1 cellular context compared by ENCODE assay signal in the genomic region with DNA sequence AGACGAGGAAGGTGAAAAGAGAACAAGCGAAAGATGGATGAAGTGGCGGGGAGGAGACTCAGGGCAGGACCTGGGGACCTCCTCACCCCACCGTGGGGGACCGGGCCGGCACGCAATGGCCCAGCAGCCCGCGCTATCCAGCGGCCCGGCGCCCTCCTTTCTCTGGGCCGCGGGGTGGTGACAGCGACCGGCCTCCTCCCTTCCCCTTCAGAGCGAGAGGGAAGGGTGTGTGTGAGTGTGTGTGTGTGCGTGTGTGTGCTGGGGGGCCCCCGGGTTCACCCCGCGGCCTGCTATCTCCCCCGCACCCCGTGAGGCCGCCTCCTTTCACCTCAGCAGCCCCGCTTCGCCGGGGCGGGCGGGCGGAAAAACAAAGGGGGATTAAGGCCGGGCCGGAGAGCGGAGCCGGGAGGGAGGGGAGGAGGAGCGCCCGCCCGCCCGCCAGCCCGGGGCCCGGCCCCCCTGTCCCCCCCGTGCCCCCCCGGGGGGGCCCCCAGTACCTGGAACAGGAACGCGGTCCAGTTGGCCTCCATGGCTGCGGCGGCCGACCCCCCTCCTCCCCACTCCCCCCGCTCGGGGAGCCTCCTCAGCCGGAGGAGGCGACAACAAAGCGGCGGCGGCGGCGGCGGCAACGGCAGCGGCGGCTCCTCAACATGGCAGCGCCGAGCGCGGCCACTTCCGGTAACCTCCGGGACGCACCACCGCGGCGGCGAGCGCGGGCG.
TF ChIP-seq lines count a peak whose summit lies in the region.

A gene with protein sequence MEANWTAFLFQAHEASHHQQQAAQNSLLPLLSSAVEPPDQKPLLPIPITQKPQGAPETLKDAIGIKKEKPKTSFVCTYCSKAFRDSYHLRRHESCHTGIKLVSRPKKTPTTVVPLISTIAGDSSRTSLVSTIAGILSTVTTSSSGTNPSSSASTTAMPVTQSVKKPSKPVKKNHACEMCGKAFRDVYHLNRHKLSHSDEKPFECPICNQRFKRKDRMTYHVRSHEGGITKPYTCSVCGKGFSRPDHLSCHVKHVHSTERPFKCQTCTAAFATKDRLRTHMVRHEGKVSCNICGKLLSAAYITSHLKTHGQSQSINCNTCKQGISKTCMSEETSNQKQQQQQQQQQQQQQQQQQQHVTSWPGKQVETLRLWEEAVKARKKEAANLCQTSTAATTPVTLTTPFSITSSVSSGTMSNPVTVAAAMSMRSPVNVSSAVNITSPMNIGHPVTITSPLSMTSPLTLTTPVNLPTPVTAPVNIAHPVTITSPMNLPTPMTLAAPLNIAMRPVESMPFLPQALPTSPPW (minus strand): TSS at position 673 of the 719 bp plus-strand sequence. CDS start 143 bp downstream, at position 530.

TF ChIP-seq in K562, 482 proteins besides CTCF, POLR2A, EP300 and RAD21 (continued from another document and continues in another):
- TF ChIP-seq, protein P1, sequence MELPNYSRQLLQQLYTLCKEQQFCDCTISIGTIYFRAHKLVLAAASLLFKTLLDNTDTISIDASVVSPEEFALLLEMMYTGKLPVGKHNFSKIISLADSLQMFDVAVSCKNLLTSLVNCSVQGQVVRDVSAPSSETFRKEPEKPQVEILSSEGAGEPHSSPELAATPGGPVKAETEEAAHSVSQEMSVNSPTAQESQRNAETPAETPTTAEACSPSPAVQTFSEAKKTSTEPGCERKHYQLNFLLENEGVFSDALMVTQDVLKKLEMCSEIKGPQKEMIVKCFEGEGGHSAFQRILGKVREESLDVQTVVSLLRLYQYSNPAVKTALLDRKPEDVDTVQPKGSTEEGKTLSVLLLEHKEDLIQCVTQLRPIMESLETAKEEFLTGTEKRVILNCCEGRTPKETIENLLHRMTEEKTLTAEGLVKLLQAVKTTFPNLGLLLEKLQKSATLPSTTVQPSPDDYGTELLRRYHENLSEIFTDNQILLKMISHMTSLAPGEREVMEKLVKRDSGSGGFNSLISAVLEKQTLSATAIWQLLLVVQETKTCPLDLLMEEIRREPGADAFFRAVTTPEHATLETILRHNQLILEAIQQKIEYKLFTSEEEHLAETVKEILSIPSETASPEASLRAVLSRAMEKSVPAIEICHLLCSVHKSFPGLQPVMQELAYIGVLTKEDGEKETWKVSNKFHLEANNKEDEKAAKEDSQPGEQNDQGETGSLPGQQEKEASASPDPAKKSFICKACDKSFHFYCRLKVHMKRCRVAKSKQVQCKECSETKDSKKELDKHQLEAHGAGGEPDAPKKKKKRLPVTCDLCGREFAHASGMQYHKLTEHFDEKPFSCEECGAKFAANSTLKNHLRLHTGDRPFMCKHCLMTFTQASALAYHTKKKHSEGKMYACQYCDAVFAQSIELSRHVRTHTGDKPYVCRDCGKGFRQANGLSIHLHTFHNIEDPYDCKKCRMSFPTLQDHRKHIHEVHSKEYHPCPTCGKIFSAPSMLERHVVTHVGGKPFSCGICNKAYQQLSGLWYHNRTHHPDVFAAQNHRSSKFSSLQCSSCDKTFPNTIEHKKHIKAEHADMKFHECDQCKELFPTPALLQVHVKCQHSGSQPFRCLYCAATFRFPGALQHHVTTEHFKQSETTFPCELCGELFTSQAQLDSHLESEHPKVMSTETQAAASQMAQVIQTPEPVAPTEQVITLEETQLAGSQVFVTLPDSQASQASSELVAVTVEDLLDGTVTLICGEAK (IDR thresholded peaks at IDR 0.05), result 0 out of 2 replicates have a peak, but pooled peaks have one; percentile 13
- TF ChIP-seq, protein P1 (CRISPR knock-in tag; IDR thresholded peaks at IDR 0.05), result no peak
- TF ChIP-seq NONO (IDR thresholded peaks at IDR 0.05; ENCODE audit: low read depth in 2 of 2, low read length in 1 of 2), result peak in 1 of 2 experiments; percentile 34; a peak in 1 of 4 replicates
- TF ChIP-seq, protein P2, sequence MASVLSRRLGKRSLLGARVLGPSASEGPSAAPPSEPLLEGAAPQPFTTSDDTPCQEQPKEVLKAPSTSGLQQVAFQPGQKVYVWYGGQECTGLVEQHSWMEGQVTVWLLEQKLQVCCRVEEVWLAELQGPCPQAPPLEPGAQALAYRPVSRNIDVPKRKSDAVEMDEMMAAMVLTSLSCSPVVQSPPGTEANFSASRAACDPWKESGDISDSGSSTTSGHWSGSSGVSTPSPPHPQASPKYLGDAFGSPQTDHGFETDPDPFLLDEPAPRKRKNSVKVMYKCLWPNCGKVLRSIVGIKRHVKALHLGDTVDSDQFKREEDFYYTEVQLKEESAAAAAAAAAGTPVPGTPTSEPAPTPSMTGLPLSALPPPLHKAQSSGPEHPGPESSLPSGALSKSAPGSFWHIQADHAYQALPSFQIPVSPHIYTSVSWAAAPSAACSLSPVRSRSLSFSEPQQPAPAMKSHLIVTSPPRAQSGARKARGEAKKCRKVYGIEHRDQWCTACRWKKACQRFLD (CRISPR knock-in tag; IDR thresholded peaks at IDR 0.05), result no peak
- TF ChIP-seq LCOR (CRISPR knock-in tag; IDR thresholded peaks at IDR 0.05), result peak; percentile 56; the same call in 1 of the 2 replicates
- peak; percentile 92 for TF ChIP-seq GABPA (tag; conservative IDR thresholded peaks at IDR 0.05; ENCODE audit: low read depth)
- TF ChIP-seq GTF2F1 (IDR thresholded peaks at IDR 0.05; ENCODE audit: low read depth, low read length), result no peak
- TF ChIP-seq ZNF212 (CRISPR knock-in tag; IDR thresholded peaks at IDR 0.05), result no peak
- 0 out of 2 replicates have a peak, but pooled peaks have one; percentile 25 for TF ChIP-seq LARP7 (IDR thresholded peaks at IDR 0.05)
- TF ChIP-seq, protein P3, sequence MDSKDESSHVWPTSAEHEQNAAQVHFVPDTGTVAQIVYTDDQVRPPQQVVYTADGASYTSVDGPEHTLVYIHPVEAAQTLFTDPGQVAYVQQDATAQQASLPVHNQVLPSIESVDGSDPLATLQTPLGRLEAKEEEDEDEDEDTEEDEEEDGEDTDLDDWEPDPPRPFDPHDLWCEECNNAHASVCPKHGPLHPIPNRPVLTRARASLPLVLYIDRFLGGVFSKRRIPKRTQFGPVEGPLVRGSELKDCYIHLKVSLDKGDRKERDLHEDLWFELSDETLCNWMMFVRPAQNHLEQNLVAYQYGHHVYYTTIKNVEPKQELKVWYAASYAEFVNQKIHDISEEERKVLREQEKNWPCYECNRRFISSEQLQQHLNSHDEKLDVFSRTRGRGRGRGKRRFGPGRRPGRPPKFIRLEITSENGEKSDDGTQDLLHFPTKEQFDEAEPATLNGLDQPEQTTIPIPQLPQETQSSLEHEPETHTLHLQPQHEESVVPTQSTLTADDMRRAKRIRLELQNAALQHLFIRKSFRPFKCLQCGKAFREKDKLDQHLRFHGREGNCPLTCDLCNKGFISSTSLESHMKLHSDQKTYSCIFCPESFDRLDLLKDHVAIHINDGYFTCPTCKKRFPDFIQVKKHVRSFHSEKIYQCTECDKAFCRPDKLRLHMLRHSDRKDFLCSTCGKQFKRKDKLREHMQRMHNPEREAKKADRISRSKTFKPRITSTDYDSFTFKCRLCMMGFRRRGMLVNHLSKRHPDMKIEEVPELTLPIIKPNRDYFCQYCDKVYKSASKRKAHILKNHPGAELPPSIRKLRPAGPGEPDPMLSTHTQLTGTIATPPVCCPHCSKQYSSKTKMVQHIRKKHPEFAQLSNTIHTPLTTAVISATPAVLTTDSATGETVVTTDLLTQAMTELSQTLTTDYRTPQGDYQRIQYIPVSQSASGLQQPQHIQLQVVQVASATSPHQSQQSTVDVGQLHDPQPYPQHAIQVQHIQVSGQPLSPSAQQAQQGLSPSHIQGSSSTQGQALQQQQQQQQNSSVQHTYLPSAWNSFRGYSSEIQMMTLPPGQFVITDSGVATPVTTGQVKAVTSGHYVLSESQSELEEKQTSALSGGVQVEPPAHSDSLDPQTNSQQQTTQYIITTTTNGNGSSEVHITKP (IDR thresholded peaks at IDR 0.05; ENCODE audit: partially characterized antibody), result peak; percentile 59
- TF ChIP-seq POLR2G (IDR thresholded peaks at IDR 0.05; ENCODE audit: low read depth, low read length), result peak; percentile 90
- 0 out of 2 replicates have a peak, but pooled peaks have one; percentile 29 for TF ChIP-seq L3MBTL2 (IDR thresholded peaks at IDR 0.05)
- TF ChIP-seq TSC22D4 (tag; IDR thresholded peaks at IDR 0.05), result no peak
- TF ChIP-seq, protein P4, sequence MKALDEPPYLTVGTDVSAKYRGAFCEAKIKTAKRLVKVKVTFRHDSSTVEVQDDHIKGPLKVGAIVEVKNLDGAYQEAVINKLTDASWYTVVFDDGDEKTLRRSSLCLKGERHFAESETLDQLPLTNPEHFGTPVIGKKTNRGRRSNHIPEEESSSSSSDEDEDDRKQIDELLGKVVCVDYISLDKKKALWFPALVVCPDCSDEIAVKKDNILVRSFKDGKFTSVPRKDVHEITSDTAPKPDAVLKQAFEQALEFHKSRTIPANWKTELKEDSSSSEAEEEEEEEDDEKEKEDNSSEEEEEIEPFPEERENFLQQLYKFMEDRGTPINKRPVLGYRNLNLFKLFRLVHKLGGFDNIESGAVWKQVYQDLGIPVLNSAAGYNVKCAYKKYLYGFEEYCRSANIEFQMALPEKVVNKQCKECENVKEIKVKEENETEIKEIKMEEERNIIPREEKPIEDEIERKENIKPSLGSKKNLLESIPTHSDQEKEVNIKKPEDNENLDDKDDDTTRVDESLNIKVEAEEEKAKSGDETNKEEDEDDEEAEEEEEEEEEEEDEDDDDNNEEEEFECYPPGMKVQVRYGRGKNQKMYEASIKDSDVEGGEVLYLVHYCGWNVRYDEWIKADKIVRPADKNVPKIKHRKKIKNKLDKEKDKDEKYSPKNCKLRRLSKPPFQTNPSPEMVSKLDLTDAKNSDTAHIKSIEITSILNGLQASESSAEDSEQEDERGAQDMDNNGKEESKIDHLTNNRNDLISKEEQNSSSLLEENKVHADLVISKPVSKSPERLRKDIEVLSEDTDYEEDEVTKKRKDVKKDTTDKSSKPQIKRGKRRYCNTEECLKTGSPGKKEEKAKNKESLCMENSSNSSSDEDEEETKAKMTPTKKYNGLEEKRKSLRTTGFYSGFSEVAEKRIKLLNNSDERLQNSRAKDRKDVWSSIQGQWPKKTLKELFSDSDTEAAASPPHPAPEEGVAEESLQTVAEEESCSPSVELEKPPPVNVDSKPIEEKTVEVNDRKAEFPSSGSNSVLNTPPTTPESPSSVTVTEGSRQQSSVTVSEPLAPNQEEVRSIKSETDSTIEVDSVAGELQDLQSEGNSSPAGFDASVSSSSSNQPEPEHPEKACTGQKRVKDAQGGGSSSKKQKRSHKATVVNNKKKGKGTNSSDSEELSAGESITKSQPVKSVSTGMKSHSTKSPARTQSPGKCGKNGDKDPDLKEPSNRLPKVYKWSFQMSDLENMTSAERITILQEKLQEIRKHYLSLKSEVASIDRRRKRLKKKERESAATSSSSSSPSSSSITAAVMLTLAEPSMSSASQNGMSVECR (CRISPR knock-in tag; IDR thresholded peaks at IDR 0.05), result 0 out of 2 replicates have a peak, but pooled peaks have one; percentile 41
- TF ChIP-seq, protein P5, sequence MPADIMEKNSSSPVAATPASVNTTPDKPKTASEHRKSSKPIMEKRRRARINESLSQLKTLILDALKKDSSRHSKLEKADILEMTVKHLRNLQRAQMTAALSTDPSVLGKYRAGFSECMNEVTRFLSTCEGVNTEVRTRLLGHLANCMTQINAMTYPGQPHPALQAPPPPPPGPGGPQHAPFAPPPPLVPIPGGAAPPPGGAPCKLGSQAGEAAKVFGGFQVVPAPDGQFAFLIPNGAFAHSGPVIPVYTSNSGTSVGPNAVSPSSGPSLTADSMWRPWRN (IDR thresholded peaks at IDR 0.05; ENCODE audit: low read depth), result no peak; the same call in 1 of the 2 replicates
- peak; percentile 56 for TF ChIP-seq PRPF4 (IDR thresholded peaks at IDR 0.05; ENCODE audit: insufficient read depth, low read depth, low read length, poor library complexity, severe bottlenecking)
- TF ChIP-seq, protein P6, sequence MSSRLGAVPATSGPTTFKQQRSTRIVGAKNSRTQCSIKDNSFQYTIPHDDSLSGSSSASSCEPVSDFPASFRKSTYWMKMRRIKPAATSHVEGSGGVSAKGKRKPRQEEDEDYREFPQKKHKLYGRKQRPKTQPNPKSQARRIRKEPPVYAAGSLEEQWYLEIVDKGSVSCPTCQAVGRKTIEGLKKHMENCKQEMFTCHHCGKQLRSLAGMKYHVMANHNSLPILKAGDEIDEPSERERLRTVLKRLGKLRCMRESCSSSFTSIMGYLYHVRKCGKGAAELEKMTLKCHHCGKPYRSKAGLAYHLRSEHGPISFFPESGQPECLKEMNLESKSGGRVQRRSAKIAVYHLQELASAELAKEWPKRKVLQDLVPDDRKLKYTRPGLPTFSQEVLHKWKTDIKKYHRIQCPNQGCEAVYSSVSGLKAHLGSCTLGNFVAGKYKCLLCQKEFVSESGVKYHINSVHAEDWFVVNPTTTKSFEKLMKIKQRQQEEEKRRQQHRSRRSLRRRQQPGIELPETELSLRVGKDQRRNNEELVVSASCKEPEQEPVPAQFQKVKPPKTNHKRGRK (tag; IDR thresholded peaks at IDR 0.05), result no peak
- TF ChIP-seq ZBTB7A (IDR thresholded peaks at IDR 0.05; ENCODE audit: borderline replicate concordance, control insufficient read depth, low read depth, low read length), result peak; percentile 70; the same call in 1 of the 2 replicates
- peak in 1 of 2 experiments; percentile 74; a peak in 1 of 4 replicates for TF ChIP-seq HDAC1 (IDR thresholded peaks at IDR 0.05)
- TF ChIP-seq KDM5B (IDR thresholded peaks at IDR 0.05; ENCODE audit: insufficient replicate concordance, low read depth, low read length), result peak; percentile 54
- no peak for TF ChIP-seq PTTG1 (tag; IDR thresholded peaks at IDR 0.05; ENCODE audit: low read depth)
- peak; percentile 71 for TF ChIP-seq BCOR (IDR thresholded peaks at IDR 0.05)
- TF ChIP-seq, protein P7, sequence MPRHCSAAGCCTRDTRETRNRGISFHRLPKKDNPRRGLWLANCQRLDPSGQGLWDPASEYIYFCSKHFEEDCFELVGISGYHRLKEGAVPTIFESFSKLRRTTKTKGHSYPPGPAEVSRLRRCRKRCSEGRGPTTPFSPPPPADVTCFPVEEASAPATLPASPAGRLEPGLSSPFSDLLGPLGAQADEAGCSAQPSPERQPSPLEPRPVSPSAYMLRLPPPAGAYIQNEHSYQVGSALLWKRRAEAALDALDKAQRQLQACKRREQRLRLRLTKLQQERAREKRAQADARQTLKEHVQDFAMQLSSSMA (CRISPR knock-in tag; IDR thresholded peaks at IDR 0.05), result no peak
- no peak for TF ChIP-seq ZNF41 (CRISPR knock-in tag; conservative IDR thresholded peaks at IDR 0.05)
